In genomic region chr14:75982724-75983358, GRCh38 we compare ENCODE assay signal across 8 cellular contexts. TPM values are rescaled to one million over a fixed set of nuclear protein-coding genes. Genes with fewer than 3 reads are reported as not detected.
A peak's percentile ranks its signal among the peaks of the same experiment; 100 is the strongest.
DNase-seq lines count a peak whose midpoint lies in the region; ATAC-seq and TF ChIP-seq lines count a peak whose summit lies in the region.

No MANE protein-coding gene starts in this region.

- H3K4me3 ChIP-seq in HCT116 (replicated peaks in 1 of 2; ENCODE audit: low read depth in 1 of 2, low read length in 2 of 2) (peak overlapping the region; percentile 53 to 86), endocrine pancreas (ENCODE audit: control insufficient read depth, insufficient read depth, low read length) (no peak overlapping the region), mucosa of stomach (ENCODE audit: low read length) (no peak overlapping the region)

- CTCF ChIA-PET in HCT116 (lab: Charles Lee) (interaction anchor here (0.6 to 7.2 kb wide), 24 partner anchors 10 to 665 kb away, joined by 3 to 176 read pairs (median 5); partner anchors contain the start of genes ERG28 and TTLL5), RWPE1 (lab: Yijun Ruan, JAX) (interaction anchor here (0.5 to 6.7 kb wide), 20 partner anchors 23 to 409 kb away, joined by 3 to 65 read pairs (median 4); partner anchors contain the start of genes ERG28 and TTLL5)

- peak; percentile 55 for ATAC-seq in HCT116
- no peak for ATAC-seq in GM21360 (IDR thresholded peaks at IDR 0.05; ENCODE audit: unreplicated experiment)

- no peaks in the 10 kb centered on the region for H3K9me3 ChIP-seq in HCT116 (ENCODE audit: control insufficient read depth in 1 of 2, insufficient read depth in 1 of 2, low read depth in 1 of 2, low read length in 2 of 2)
- no peaks in the 10 kb centered on the region for H3K9me3 ChIP-seq in endocrine pancreas (ENCODE audit: control insufficient read depth, low read length)
- H3K9me3 ChIP-seq in mucosa of stomach (ENCODE audit: control insufficient read depth, low read length): no peaks in the 10 kb centered on the region

- H3K79me2 ChIP-seq in HCT116 (ENCODE audit: insufficient read depth, low read length): 0 out of 2 replicates have a peak, but pooled peaks cover 2% of the 10 kb centered on the region

- H4K20me1 ChIP-seq in HCT116 (ENCODE audit: insufficient read depth): no peaks in the 10 kb centered on the region

- RAD21 ChIA-PET in HCT116 (lab: Charles Lee; ENCODE audit: low non-redundant PET in 1 of 2, low total read pairs in 2 of 2, uncharacterized antibody in 2 of 2, unreplicated experiment in 2 of 2): interaction anchor here (0.6 to 3.3 kb wide), 12 partner anchors 71 to 370 kb away, joined by 3 to 16 read pairs (median 4); no protein-coding TSS in a partner anchor

- no peak for TF ChIP-seq POLR2A in HCT116 (IDR thresholded peaks at IDR 0.05; ENCODE audit: borderline replicate concordance, extremely low read depth, insufficient read depth, insufficient read length)

- H3K9ac ChIP-seq in HCT116 (ENCODE audit: low read length) (peak overlapping the region; percentile 77), endocrine pancreas (ENCODE audit: control insufficient read depth, insufficient read depth, low read length) (peak overlapping the region; percentile 27), mucosa of stomach (ENCODE audit: low read length) (peak overlapping the region; percentile 48)

- BruUV-seq in HCT116 (replicated peaks; lab: Mats Ljungman, UMichigan): no TSS peak

- peak overlapping the region; percentile 19 for H2AFZ ChIP-seq in HCT116 (ENCODE audit: low read depth, low read length, poor library complexity, severe bottlenecking)

- POLR2A ChIA-PET in HCT116 (lab: Charles Lee): interaction anchor here (1.0 to 1.5 kb wide), 3 partner anchors 76 to 274 kb away, joined by 4 to 9 read pairs (median 5); no protein-coding TSS in a partner anchor
- POLR2A ChIA-PET in RWPE1 (lab: Yijun Ruan, JAX; ENCODE audit: low non-redundant PET): interaction anchor here (0.6 kb wide), 1 partner anchor 102 kb away, joined by 7 read pairs; no protein-coding TSS in a partner anchor

- H3K27ac ChIP-seq in HCT116 (ENCODE audit: low read depth, low read length) (no peak overlapping the region), RWPE1 (peak overlapping the region; percentile 85)

- TF ChIP-seq RAD21 in HCT116 (IDR thresholded peaks at IDR 0.05; ENCODE audit: low read depth): no peak

- H3K9me2 ChIP-seq in HCT116 (ENCODE audit: insufficient read depth): no peaks in the 10 kb centered on the region

- intact Hi-C loops in HCT116 (cut with micrococcal nuclease): loop anchor here (1.0 kb wide), 3 partner anchors 189 to 406 kb away; no protein-coding TSS in a partner anchor

- H3K4me2 ChIP-seq in HCT116 (ENCODE audit: low read length): peak overlapping the region; percentile 99

- TF ChIP-seq CTCF in HCT116 (IDR thresholded peaks at IDR 0.05 in 2 of 3, conservative IDR thresholded peaks at IDR 0.05 in 1 of 3; ENCODE audit: borderline replicate concordance in 1 of 3, insufficient read depth in 1 of 3, low read depth in 2 of 3, low read length in 2 of 3) (no peak), RWPE1 (conservative IDR thresholded peaks at IDR 0.05; ENCODE audit: low read depth) (peak; percentile 40)

- H3K36me3 ChIP-seq in HCT116 (ENCODE audit: control insufficient read depth in 1 of 2, insufficient read depth in 2 of 2, low read length in 2 of 2) (no peaks in the 10 kb centered on the region), endocrine pancreas (ENCODE audit: control insufficient read depth, insufficient read depth, low read length) (no peaks in the 10 kb centered on the region), mucosa of stomach (ENCODE audit: control insufficient read depth, insufficient read depth, low read length) (no peaks in the 10 kb centered on the region)

- H3K27me3 ChIP-seq in HCT116 (ENCODE audit: insufficient read depth, low read length) (no peaks in the 10 kb centered on the region), endocrine pancreas (ENCODE audit: control insufficient read depth, insufficient read depth, low read length) (no peaks in the 10 kb centered on the region), mucosa of stomach (ENCODE audit: control insufficient read depth, insufficient read depth, low read length) (no peaks in the 10 kb centered on the region)

- peak; percentile 52 for DNase-seq in EL
- DNase-seq in HCT116 (ENCODE audit: low read depth, low spot score): no peak
- peak; percentile 37 for DNase-seq in RWPE1 (ENCODE audit: low spot score)
- DNase-seq in ureter (ENCODE audit: low spot score): peak; percentile 78
- no peak for DNase-seq in NCI-H1092 (lab: John Stamatoyannopoulos, UW)

- H3K4me1 ChIP-seq in HCT116 (ENCODE audit: control insufficient read depth in 1 of 2, insufficient read depth in 2 of 2, low read length in 2 of 2) (peaks cover 12 to 27% of the 10 kb centered on the region in 2 experiments), endocrine pancreas (ENCODE audit: control insufficient read depth, insufficient read depth, low read length) (peaks cover 5% of the 10 kb centered on the region), mucosa of stomach (ENCODE audit: control insufficient read depth, insufficient read depth, low read length) (peaks cover 27% of the 10 kb centered on the region)

TF ChIP-seq in HCT116, 20 proteins besides CTCF, POLR2A, EP300 and RAD21:
- TF ChIP-seq ELF1 (IDR thresholded peaks at IDR 0.05; ENCODE audit: borderline replicate concordance, low read depth) (no peak), MAX (IDR thresholded peaks at IDR 0.05) (peak; percentile 21; the same call in 1 of the 2 replicates)

RNA-seq across cellular contexts. Expression of gene TGFB3, which starts 1.0 kb away (rescaled TPM):
- total RNA-seq in HCT116 (2021; ENCODE audit: unreplicated experiment): 1.6 TPM
- 1.7 and 2.0 TPM in 2 replicates for polyA plus RNA-seq in HCT116 (2012)
- total RNA-seq in ureter: 315 TPM

RNA-seq across cellular contexts. Expression of gene IFT43, which starts 2.7 kb away (rescaled TPM):
- 24.2 TPM for total RNA-seq in HCT116 (2021; ENCODE audit: unreplicated experiment)
- polyA plus RNA-seq in HCT116 (2012): 29.0 and 33.9 TPM in 2 replicates
- 39.9 TPM for total RNA-seq in ureter

Comparison
In these comparisons a context has a peak if more than half of its experiments do, and no peak if none do; other contexts are left out.
1. DNase-seq: peak in EL (single experiment), RWPE1 (single experiment) and ureter (single experiment); none in HCT116 (single experiment) and NCI-H1092 (single experiment).
2. H3K4me3 ChIP-seq: peak in HCT116 (2 of 2); none in endocrine pancreas (single experiment) and mucosa of stomach (single experiment).
3. H3K9ac ChIP-seq: peak in every context shown above with its lines; median percentile 77 in HCT116; 48 in mucosa of stomach; 27 in endocrine pancreas.
4. RNA of gene TGFB3, which starts 1.0 kb away (total RNA-seq): 315 TPM in ureter (single experiment); 1.6 TPM in HCT116 (single experiment); every median in the first group is over 100 times any median in the second.